Comparison of ENCODE assay signal across 8 cellular contexts in genomic region chr5:65482280-65482726, GRCh38. TPM values are rescaled to one million over a fixed set of nuclear protein-coding genes. Genes with fewer than 3 reads are reported as not detected.
A peak's percentile ranks its signal among the peaks of the same experiment; 100 is the strongest.
DNase-seq lines count a peak whose midpoint lies in the region; ATAC-seq and TF ChIP-seq lines count a peak whose summit lies in the region.

No MANE protein-coding gene starts in this region.

- H3K4me1 ChIP-seq in OCI-LY3 (ENCODE audit: low read length) (peaks cover 14% of the 10 kb centered on the region), uterus (no peaks in the 10 kb centered on the region)

- TF ChIP-seq CTCF in OCI-LY3 (IDR thresholded peaks at IDR 0.05; ENCODE audit: low read depth, low read length): no peak
- no peak for TF ChIP-seq CTCF in mesothelial cell of epicardium (IDR thresholded peaks at IDR 0.05; ENCODE audit: unreplicated experiment)
- no peak for TF ChIP-seq CTCF in uterus (IDR thresholded peaks at IDR 0.05)

- H3K9ac ChIP-seq in OCI-LY3 (ENCODE audit: low read length): peak overlapping the region; percentile 66

- H3K27ac ChIP-seq in OCI-LY3 (ENCODE audit: low read length) (no peak overlapping the region), uterus (peak overlapping the region; percentile 94 to 99)

- peaks cover 14% of the 10 kb centered on the region for H3K4me1 Mint-ChIP-seq in stimulated activated naive CD8-positive, alpha-beta T cell treated with anti-CD3 and anti-CD28 coated beads, Interleukin-15, Interleukin-2, amounts not matched to agents 100 ng/mL and 50 ng/mL, for 24 hours (ENCODE audit: low read depth)
- peaks cover 13% of the 10 kb centered on the region for H3K4me1 Mint-ChIP-seq in dendritic cell treated with granulocyte-macrophage colony-stimulating factor and Interleukin-4, amounts not matched to agents 40 ng/mL and 50 ng/mL, for 4 days (ENCODE audit: low read depth)
- peaks cover 23% of the 10 kb centered on the region for H3K4me1 Mint-ChIP-seq in mesothelial cell of epicardium

- peak overlapping the region; percentile 93 for H3K4me2 ChIP-seq in OCI-LY3 (ENCODE audit: low read length)

- H4K20me1 ChIP-seq in OCI-LY3 (ENCODE audit: insufficient read depth, low read length): no peaks in the 10 kb centered on the region

- H3K27me3 Mint-ChIP-seq in stimulated activated naive CD8-positive, alpha-beta T cell treated with anti-CD3 and anti-CD28 coated beads, Interleukin-15, Interleukin-2, amounts not matched to agents 100 ng/mL and 50 ng/mL, for 24 hours: no peaks in the 10 kb centered on the region
- peaks cover 5% of the 10 kb centered on the region for H3K27me3 Mint-ChIP-seq in dendritic cell treated with granulocyte-macrophage colony-stimulating factor and Interleukin-4, amounts not matched to agents 40 ng/mL and 50 ng/mL, for 4 days
- no peaks in the 10 kb centered on the region for H3K27me3 Mint-ChIP-seq in mesothelial cell of epicardium (ENCODE audit: low read depth)

- H3K36me3 ChIP-seq in OCI-LY3 (replicated peaks; ENCODE audit: low read depth, low read length) (no peaks in the 10 kb centered on the region), uterus (no peaks in the 10 kb centered on the region)

- H3K27me3 ChIP-seq in OCI-LY3 (ENCODE audit: low read depth, low read length) (no peaks in the 10 kb centered on the region), uterus (no peaks in the 10 kb centered on the region)

- no peak for DNase-seq in stimulated activated naive CD8-positive, alpha-beta T cell treated with anti-CD3 and anti-CD28 coated beads, Interleukin-15, Interleukin-2, amounts not matched to agents 100 U/mL and 50 U/mL, for 24 hours
- no peak for DNase-seq in mesothelial cell of epicardium (ENCODE audit: low spot score in 2 of 2, unreplicated experiment in 2 of 2)
- no peak for DNase-seq in uterus
- DNase-seq in AG08395 (ENCODE audit: low spot score): no peak

- H3K4me3 ChIP-seq in OCI-LY3 (ENCODE audit: low read length) (peak overlapping the region; percentile 88), uterus (peak overlapping the region; percentile 36 to 64)

- H3K27ac Mint-ChIP-seq in stimulated activated naive CD8-positive, alpha-beta T cell treated with anti-CD3 and anti-CD28 coated beads, Interleukin-15, Interleukin-2, amounts not matched to agents 100 ng/mL and 50 ng/mL, for 24 hours: peak overlapping the region; percentile 93
- peak overlapping the region; percentile 78 for H3K27ac Mint-ChIP-seq in dendritic cell treated with granulocyte-macrophage colony-stimulating factor and Interleukin-4, amounts not matched to agents 40 ng/mL and 50 ng/mL, for 4 days
- H3K27ac Mint-ChIP-seq in mesothelial cell of epicardium: peak overlapping the region; percentile 96

- peak overlapping the region; percentile 99 for H2AFZ ChIP-seq in OCI-LY3 (ENCODE audit: low read depth, low read length)

- no peaks in the 10 kb centered on the region for H3K9me3 Mint-ChIP-seq in stimulated activated naive CD8-positive, alpha-beta T cell treated with anti-CD3 and anti-CD28 coated beads, Interleukin-15, Interleukin-2, amounts not matched to agents 100 ng/mL and 50 ng/mL, for 24 hours
- no peaks in the 10 kb centered on the region for H3K9me3 Mint-ChIP-seq in dendritic cell treated with granulocyte-macrophage colony-stimulating factor and Interleukin-4, amounts not matched to agents 40 ng/mL and 50 ng/mL, for 4 days
- H3K9me3 Mint-ChIP-seq in mesothelial cell of epicardium: no peaks in the 10 kb centered on the region

- H3K36me3 Mint-ChIP-seq in stimulated activated naive CD8-positive, alpha-beta T cell treated with anti-CD3 and anti-CD28 coated beads, Interleukin-15, Interleukin-2, amounts not matched to agents 100 ng/mL and 50 ng/mL, for 24 hours (ENCODE audit: low read depth): no peaks in the 10 kb centered on the region
- H3K36me3 Mint-ChIP-seq in dendritic cell treated with granulocyte-macrophage colony-stimulating factor and Interleukin-4, amounts not matched to agents 40 ng/mL and 50 ng/mL, for 4 days (ENCODE audit: low read depth): no peaks in the 10 kb centered on the region
- no peaks in the 10 kb centered on the region for H3K36me3 Mint-ChIP-seq in mesothelial cell of epicardium

- H3K79me2 ChIP-seq in OCI-LY3 (ENCODE audit: low read length): no peaks in the 10 kb centered on the region

- TF ChIP-seq POLR2A in uterus (IDR thresholded peaks at IDR 0.05): no peak

- intact Hi-C loops in dendritic cell treated with granulocyte-macrophage colony-stimulating factor and Interleukin-4, amounts not matched to agents 40 ng/mL and 50 ng/mL, for 4 days (cut with micrococcal nuclease): loop anchor here (2.0 to 10.0 kb wide), 4 partner anchors 268 to 845 kb away; no protein-coding TSS in a partner anchor
- intact Hi-C loops in uterus (cut with DNase I; ENCODE audit: low total_unique reads): no loop called here

- no peaks in the 10 kb centered on the region for H3K9me3 ChIP-seq in OCI-LY3 (ENCODE audit: insufficient read depth, low read length)
- no peaks in the 10 kb centered on the region for H3K9me3 ChIP-seq in uterus

- H3K4me3 Mint-ChIP-seq in stimulated activated naive CD8-positive, alpha-beta T cell treated with anti-CD3 and anti-CD28 coated beads, Interleukin-15, Interleukin-2, amounts not matched to agents 100 ng/mL and 50 ng/mL, for 24 hours: no peak overlapping the region
- peak overlapping the region; percentile 86 for H3K4me3 Mint-ChIP-seq in dendritic cell treated with granulocyte-macrophage colony-stimulating factor and Interleukin-4, amounts not matched to agents 40 ng/mL and 50 ng/mL, for 4 days
- no peak overlapping the region for H3K4me3 Mint-ChIP-seq in mesothelial cell of epicardium

- no peak for ATAC-seq in stimulated activated naive CD8-positive, alpha-beta T cell treated with anti-CD3 and anti-CD28 coated beads, Interleukin-15, Interleukin-2, amounts not matched to agents 100 U/mL and 50 U/mL, for 24 hours
- ATAC-seq in GM18861 (IDR thresholded peaks at IDR 0.05; ENCODE audit: unreplicated experiment): no peak

RNA-seq across cellular contexts. Expression of gene ADAMTS6, which starts 0.6 kb away (rescaled TPM):
- total RNA-seq in mesothelial cell of epicardium (17.3 to 20.6 TPM (median 17.7 TPM) in 3 replicates), uterus (10 to 100 TPM in 1 of 4 donors, 1 to 10 TPM in 3; 4.9 to 40.0 (median 7.3) TPM)
